27 cellular contexts compared by ENCODE assay signal in the genomic region with DNA sequence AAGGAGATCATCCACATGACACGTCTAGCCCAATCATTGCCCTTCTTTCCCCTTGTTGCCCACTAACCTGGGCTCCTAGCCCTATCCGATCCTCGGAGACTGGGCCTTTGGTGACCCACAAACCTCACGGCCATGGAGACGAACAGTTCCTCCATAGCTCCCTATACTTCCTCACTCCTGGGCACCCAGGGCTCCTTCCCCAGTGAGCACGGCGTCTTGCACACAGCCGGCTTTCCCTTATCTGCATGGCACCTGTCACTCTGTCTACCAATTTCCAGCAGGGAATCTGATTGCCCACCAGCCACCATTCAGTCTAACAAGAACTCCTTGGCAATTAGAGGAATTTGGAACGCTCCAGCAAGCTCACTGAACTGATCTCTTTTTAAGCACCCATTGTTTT. TPM values are rescaled to one million over a fixed set of nuclear protein-coding genes. Genes with fewer than 3 reads are reported as not detected.
A peak's percentile ranks its signal among the peaks of the same experiment; 100 is the strongest.
DNase-seq lines count a peak whose midpoint lies in the region; ATAC-seq and TF ChIP-seq lines count a peak whose summit lies in the region.
"Had no signal": no experiment of that assay in that cellular context is flagged by ENCODE, and none has a peak within 500 bp of the region (broad histone marks: within the 10 kb centered on the region; RNA-seq: fewer than 3 reads in every experiment).

No MANE protein-coding gene starts in this region.

- no peak overlapping the region for H3K4me3 ChIP-seq in Loucy (ENCODE audit: low read length, poor library complexity, severe bottlenecking)
- H3K4me3 ChIP-seq: esophagus squamous epithelium, heart left ventricle, SK-N-MC, skin epidermis had no signal

- peaks cover 50% of the 10 kb centered on the region for H3K4me1 ChIP-seq in Loucy (ENCODE audit: insufficient read depth, low read length, poor library complexity, severe bottlenecking)
- H3K4me1 ChIP-seq: foreskin keratinocyte had no signal

- H3K4me2 ChIP-seq in Loucy (ENCODE audit: low read depth, low read length, poor library complexity, severe bottlenecking) = peak overlapping the region; percentile 1

- peaks cover 65% of the 10 kb centered on the region for H3K36me3 Mint-ChIP-seq in activated T-helper 2 cell treated with anti-CD3 and anti-CD28 coated beads, Interferon-gamma antibody, Interleukin-2, Interleukin-4, amounts not matched to agents 10 μg/mL and 5 μg/mL and 100 μg/mL, durations not matched to agents 14 hours and 24 hours and 36 hours (ENCODE audit: low read depth)
- H3K36me3 Mint-ChIP-seq in osteocyte (ENCODE audit: unreplicated experiment) (peaks cover 4% of the 10 kb centered on the region), endothelial cell (ENCODE audit: low read depth, unreplicated experiment) (no peaks in the 10 kb centered on the region)
- H3K36me3 Mint-ChIP-seq: stimulated activated naive B cell treated with anti-CD40 and anti-IgM and Interleukin-4, amounts not matched to agents 10 μg/mL and 1 μg/mL and 100 μg/mL, for 72 hours had no signal

- no peaks in the 10 kb centered on the region for H3K36me3 ChIP-seq in Loucy (ENCODE audit: insufficient read depth, low read length)
- H3K36me3 ChIP-seq: esophagus squamous epithelium, heart left ventricle had no signal

- no peaks in the 10 kb centered on the region for H3K27me3 ChIP-seq in Loucy (ENCODE audit: insufficient read depth, low read length, poor library complexity, severe bottlenecking)

- intact Hi-C loops in activated T-helper 2 cell treated with anti-CD3 and anti-CD28 coated beads, Interferon-gamma antibody, Interleukin-2, Interleukin-4, amounts not matched to agents 10 μg/mL and 5 μg/mL and 100 μg/mL, durations not matched to agents 14 hours and 24 hours and 36 hours (cut with micrococcal nuclease) = loop anchor here (10.0 kb wide), 1 partner anchor 482 kb away; the partner anchor contains the start of gene RBM34

- H3K9me3 ChIP-seq in Loucy (ENCODE audit: insufficient read depth, low read depth, low read length) = no peaks in the 10 kb centered on the region
- H3K9me3 ChIP-seq: esophagus squamous epithelium, heart left ventricle had no signal

- no peaks in the 10 kb centered on the region for H4K20me1 ChIP-seq in Loucy (ENCODE audit: insufficient read depth, low read length, poor library complexity, severe bottlenecking)

- H2AFZ ChIP-seq in Loucy (ENCODE audit: low read length) = peak overlapping the region; percentile 37

- H3K79me2 ChIP-seq in Loucy (ENCODE audit: insufficient read depth, low read length) = no peaks in the 10 kb centered on the region

- peak overlapping the region; percentile 93 for H3K4me3 Mint-ChIP-seq in activated T-helper 2 cell treated with anti-CD3 and anti-CD28 coated beads, Interferon-gamma antibody, Interleukin-2, Interleukin-4, amounts not matched to agents 10 μg/mL and 5 μg/mL and 100 μg/mL, durations not matched to agents 14 hours and 24 hours and 36 hours (ENCODE audit: low read depth)
- H3K4me3 Mint-ChIP-seq in osteocyte (ENCODE audit: unreplicated experiment) (no peak overlapping the region), endothelial cell (ENCODE audit: unreplicated experiment) (no peak overlapping the region)
- H3K4me3 Mint-ChIP-seq: activated T-helper 17 cell treated with anti-CD3 and anti-CD28 coated beads, Interleukin-2, amount 50 U/mL, for 72 hours; stimulated activated naive B cell treated with anti-CD40 and anti-IgM and Interleukin-4, amounts not matched to agents 10 μg/mL and 1 μg/mL and 100 μg/mL, for 72 hours; T-helper 1 cell treated with Interleukin-12 subunit alpha and Interleukin-12 subunit beta and Interleukin-4 antibody, amounts not matched to agents 30 μg/mL and 1 μg/mL, for 36 hours had no signal

- TF ChIP-seq CTCF in Loucy (conservative IDR thresholded peaks at IDR 0.05; ENCODE audit: low read length) (no peak), osteocyte (IDR thresholded peaks at IDR 0.05) (no peak), endothelial cell (IDR thresholded peaks at IDR 0.05; ENCODE audit: unreplicated experiment) (no peak)

- no peaks in the 10 kb centered on the region for H3K9me2 ChIP-seq in Loucy (replicated peaks; ENCODE audit: low read depth, low read length)

- peaks cover 5% of the 10 kb centered on the region for H3F3A ChIP-seq in Loucy (ENCODE audit: low read depth)

- DNase-seq in NCI-H2171 treated with DMSO at 0.1 percent for 48 hours (lab: John Stamatoyannopoulos, UW) = peak; percentile 30
- no peak for DNase-seq in NCI-H2171 (lab: John Stamatoyannopoulos, UW)
- DNase-seq in activated T-helper 2 cell treated with anti-CD3 and anti-CD28 coated beads, Interferon-gamma antibody, Interleukin-2, Interleukin-4, amounts not matched to agents 10 μg/mL and 5 μg/mL and 100 μg/mL, durations not matched to agents 14 hours and 24 hours and 36 hours (ENCODE audit: low spot score) = no peak
- peak; percentile 64 for DNase-seq in osteocyte (ENCODE audit: extremely low spot score, unreplicated experiment)
- no peak for DNase-seq in endothelial cell (ENCODE audit: low spot score)
- DNase-seq: activated CD4-positive, alpha-beta T cell treated with anti-CD3 and anti-CD28 coated beads, Interleukin-2, amount 50 U/mL, for 4 hours; activated CD4-positive, CD25-positive, alpha-beta regulatory T cell; activated naive CD4-positive, alpha-beta T cell treated with anti-CD3 and anti-CD28 coated beads, Interleukin-2, amount 50 U/mL, for 16 hours; dorsolateral prefrontal cortex; esophagus squamous epithelium; foreskin keratinocyte; heart left ventricle; naive B cell; NCI-H1092; NCI-H187; NCI-H345; OCI-M1; stimulated activated naive B cell treated with anti-CD40 and anti-IgM and Interleukin-4, amounts not matched to agents 10 μg/mL and 1 μg/mL and 100 μg/mL, for 72 hours; trophoblast cell had no signal

- H3K9ac ChIP-seq in Loucy (ENCODE audit: low read depth, low read length, poor library complexity, severe bottlenecking) = no peak overlapping the region

- ATAC-seq in GM19328 (IDR thresholded peaks at IDR 0.05; ENCODE audit: unreplicated experiment) = no peak
- ATAC-seq in HG02588 (IDR thresholded peaks at IDR 0.05; ENCODE audit: unreplicated experiment) = no peak
- ATAC-seq: activated T-helper 17 cell treated with anti-CD3 and anti-CD28 coated beads, Interleukin-2, amount 50 U/mL, for 72 hours; foreskin keratinocyte; heart left ventricle; stimulated activated naive B cell treated with anti-CD40 and anti-IgM and Interleukin-4, amounts not matched to agents 10 μg/mL and 1 μg/mL and 100 μg/mL, for 72 hours had no signal

- H3K9me3 Mint-ChIP-seq in activated T-helper 2 cell treated with anti-CD3 and anti-CD28 coated beads, Interferon-gamma antibody, Interleukin-2, Interleukin-4, amounts not matched to agents 10 μg/mL and 5 μg/mL and 100 μg/mL, durations not matched to agents 14 hours and 24 hours and 36 hours = no peaks in the 10 kb centered on the region
- H3K9me3 Mint-ChIP-seq in osteocyte (ENCODE audit: unreplicated experiment) (no peaks in the 10 kb centered on the region), endothelial cell (ENCODE audit: unreplicated experiment) (no peaks in the 10 kb centered on the region)
- H3K9me3 Mint-ChIP-seq: activated T-helper 17 cell treated with anti-CD3 and anti-CD28 coated beads, Interleukin-2, amount 50 U/mL, for 72 hours; stimulated activated naive B cell treated with anti-CD40 and anti-IgM and Interleukin-4, amounts not matched to agents 10 μg/mL and 1 μg/mL and 100 μg/mL, for 72 hours; T-helper 1 cell treated with Interleukin-12 subunit alpha and Interleukin-12 subunit beta and Interleukin-4 antibody, amounts not matched to agents 30 μg/mL and 1 μg/mL, for 36 hours had no signal

- peaks cover 27% of the 10 kb centered on the region for H3K27me3 Mint-ChIP-seq in activated T-helper 2 cell treated with anti-CD3 and anti-CD28 coated beads, Interferon-gamma antibody, Interleukin-2, Interleukin-4, amounts not matched to agents 10 μg/mL and 5 μg/mL and 100 μg/mL, durations not matched to agents 14 hours and 24 hours and 36 hours (ENCODE audit: low read depth)
- H3K27me3 Mint-ChIP-seq in osteocyte (ENCODE audit: unreplicated experiment) (peaks cover 37% of the 10 kb centered on the region), endothelial cell (ENCODE audit: unreplicated experiment) (peaks cover 13% of the 10 kb centered on the region)

- H3K4me1 Mint-ChIP-seq in activated T-helper 2 cell treated with anti-CD3 and anti-CD28 coated beads, Interferon-gamma antibody, Interleukin-2, Interleukin-4, amounts not matched to agents 10 μg/mL and 5 μg/mL and 100 μg/mL, durations not matched to agents 14 hours and 24 hours and 36 hours (ENCODE audit: low read depth) = peaks cover 73% of the 10 kb centered on the region
- peaks cover 27% of the 10 kb centered on the region for H3K4me1 Mint-ChIP-seq in osteocyte (ENCODE audit: unreplicated experiment)
- peaks cover 26% of the 10 kb centered on the region for H3K4me1 Mint-ChIP-seq in endothelial cell (ENCODE audit: unreplicated experiment)

- H3K27ac Mint-ChIP-seq in activated T-helper 2 cell treated with anti-CD3 and anti-CD28 coated beads, Interferon-gamma antibody, Interleukin-2, Interleukin-4, amounts not matched to agents 10 μg/mL and 5 μg/mL and 100 μg/mL, durations not matched to agents 14 hours and 24 hours and 36 hours = peak overlapping the region; percentile 67
- H3K27ac Mint-ChIP-seq in osteocyte (ENCODE audit: unreplicated experiment) = no peak overlapping the region
- H3K27ac Mint-ChIP-seq in endothelial cell (ENCODE audit: unreplicated experiment) = no peak overlapping the region
- H3K27ac Mint-ChIP-seq: activated T-helper 17 cell treated with anti-CD3 and anti-CD28 coated beads, Interleukin-2, amount 50 U/mL, for 72 hours; naive B cell; stimulated activated naive B cell treated with anti-CD40 and anti-IgM and Interleukin-4, amounts not matched to agents 10 μg/mL and 1 μg/mL and 100 μg/mL, for 72 hours had no signal

RNA-seq across cellular contexts. Expression of gene GNG4, which starts 3.1 kb away (rescaled TPM):
- 167 and 170 TPM in 2 replicates for total RNA-seq in activated T-helper 2 cell treated with anti-CD3 and anti-CD28 coated beads, Interferon-gamma antibody, Interleukin-2, Interleukin-4, amounts not matched to agents 10 μg/mL and 5 μg/mL and 100 μg/mL, durations not matched to agents 14 hours and 24 hours and 36 hours
- 0.34 and 0.83 TPM in 2 replicates for total RNA-seq in osteocyte
- total RNA-seq in endothelial cell (ENCODE audit: unreplicated experiment) = 1.8 TPM
- total RNA-seq: pulmonary artery endothelial cell had no signal

Comparison
In these comparisons a context has a peak if more than half of its experiments do, and no peak if none do; other contexts are left out.
1. DNase-seq: peak in NCI-H2171 treated with DMSO at 0.1 percent for 48 hours (single experiment) and osteocyte (single experiment); none in NCI-H2171 (single experiment), activated T-helper 2 cell treated with anti-CD3 and anti-CD28 coated beads, Interferon-gamma antibody, Interleukin-2, Interleukin-4, amounts not matched to agents 10 μg/mL and 5 μg/mL and 100 μg/mL, durations not matched to agents 14 hours and 24 hours and 36 hours (single experiment) and endothelial cell (single experiment).
2. RNA of gene GNG4, which starts 3.1 kb away (total RNA-seq): 167 to 170 TPM in activated T-helper 2 cell treated with anti-CD3 and anti-CD28 coated beads, Interferon-gamma antibody, Interleukin-2, Interleukin-4, amounts not matched to agents 10 μg/mL and 5 μg/mL and 100 μg/mL, durations not matched to agents 14 hours and 24 hours and 36 hours; 1.8 TPM in endothelial cell (single experiment) and 0.34 to 0.83 TPM in osteocyte; every median in the first group is over 10 times any median in the second.